In the genomic region with DNA sequence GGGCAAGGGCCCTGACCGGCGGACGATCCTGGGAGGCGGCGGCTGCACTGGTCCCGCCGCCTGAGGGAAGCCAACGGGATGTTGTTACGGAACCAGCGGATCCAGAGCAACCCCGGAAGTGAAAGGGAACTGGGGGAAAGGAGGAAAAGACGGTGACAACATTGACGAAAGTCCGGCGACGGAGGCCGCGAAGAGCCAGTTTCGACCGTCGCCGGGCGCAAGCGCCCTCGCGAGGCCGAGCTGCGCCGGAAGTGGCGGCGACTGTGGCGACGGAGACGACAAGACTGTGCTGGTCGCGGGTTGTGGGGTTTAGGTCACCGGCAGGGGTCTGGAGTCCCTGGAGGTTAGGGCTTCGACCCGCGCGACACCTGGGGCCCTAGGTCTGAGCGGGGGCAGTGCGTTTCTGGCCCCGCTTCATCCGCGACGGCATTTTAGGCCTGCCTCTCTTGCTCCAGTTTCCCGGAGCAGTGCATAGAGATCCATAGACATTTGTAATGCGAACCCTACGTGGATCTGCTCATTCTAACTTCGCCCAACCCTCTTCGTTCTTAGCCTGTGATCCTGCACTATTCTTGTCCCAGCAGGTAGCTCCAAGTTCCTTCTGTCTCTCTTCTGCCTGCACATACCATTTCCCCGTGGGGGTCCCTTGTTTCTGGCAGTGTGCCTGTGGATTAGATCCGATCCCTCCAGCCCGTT, we compare ENCODE assay signal across 8 cellular contexts. TPM values are rescaled to one million over a fixed set of nuclear protein-coding genes. Genes with fewer than 3 reads are reported as not detected.
DNase-seq lines count a peak whose midpoint lies in the region; ATAC-seq and TF ChIP-seq lines count a peak whose summit lies in the region.

A gene (minus strand): TSS at position 120 of the 696 bp plus-strand sequence. CDS start 138 bp downstream, outside the sequence.

- no peak within 1 kb of the TSS; the same call in 1 of the 2 replicates for H2AFZ ChIP-seq in OCI-LY1 (ENCODE audit: low read length)

- H3K9me3 ChIP-seq in HUES6 (ENCODE audit: control insufficient read depth, insufficient read depth, low read depth, low read length) (no peaks in the 10 kb centered on the region), OCI-LY1 (ENCODE audit: low read length) (no peaks in the 10 kb centered on the region)

- no peaks in the 10 kb centered on the region for H3F3A ChIP-seq in OCI-LY1 (ENCODE audit: insufficient read depth, low read length)

- H4K20me1 ChIP-seq in OCI-LY1 (ENCODE audit: insufficient read depth, low read length) = no peaks in the 10 kb centered on the region

- H3K27ac ChIP-seq in HUES6 (ENCODE audit: low read depth, low read length) = peak within 1 kb of the TSS; percentile 95
- H3K27ac ChIP-seq in OCI-LY1 (ENCODE audit: low read depth, low read length, poor library complexity, severe bottlenecking) = no peak within 1 kb of the TSS

- H3K4me3 ChIP-seq in HUES6 (ENCODE audit: low read depth, low read length) (peak within 1 kb of the TSS; percentile 96), OCI-LY1 (ENCODE audit: low read depth, low read length, poor library complexity, severe bottlenecking) (peak within 1 kb of the TSS; percentile 93), epithelial cell of proximal tubule (ENCODE audit: low read depth, low read length) (peak within 1 kb of the TSS; percentile 75)

- DNase-seq in DMS 273 (lab: John Stamatoyannopoulos, UW; ENCODE audit: unreplicated experiment) = peak; percentile 90
- peak; percentile 59 for DNase-seq in activated T-cell treated with anti-CD3 and anti-CD28 coated beads for 1 hour (ENCODE audit: low read depth)
- DNase-seq in epithelial cell of proximal tubule (ENCODE audit: low read depth) = peak; percentile 54
- peak; percentile 92 for DNase-seq in mucosa of gallbladder (ENCODE audit: low spot score)
- DNase-seq in stimulated activated CD8-positive, alpha-beta memory T cell treated with anti-CD3 and anti-CD28 coated beads, Interleukin-4, amount 100 ng/mL, for 4 hours (ENCODE audit: low read depth in 2 of 2, low spot score in 1 of 2) = peak; percentile 36 to 59

- H3K36me3 ChIP-seq in HUES6 (ENCODE audit: control insufficient read depth, insufficient read depth, low read length) (peaks cover 5% of the 10 kb centered on the region; the same call in 1 of the 2 replicates), OCI-LY1 (ENCODE audit: insufficient read depth, low read length) (no peaks in the 10 kb centered on the region)

- H3K79me2 ChIP-seq in OCI-LY1 (ENCODE audit: insufficient read depth, low read length) = peaks cover 25% of the 10 kb centered on the region

- H3K4me1 ChIP-seq in HUES6 (ENCODE audit: control insufficient read depth, insufficient read depth, low read length) (peaks cover 5% of the 10 kb centered on the region; the same call in 1 of the 2 replicates), OCI-LY1 (ENCODE audit: insufficient read depth, low read length, severe bottlenecking) (peaks cover 18% of the 10 kb centered on the region)

- peak within 1 kb of the TSS; percentile 96 for H3K4me2 ChIP-seq in OCI-LY1 (ENCODE audit: low read length)

- H3K9me2 ChIP-seq in OCI-LY1 (ENCODE audit: low read depth, low read length) = no peaks in the 10 kb centered on the region

- peak within 1 kb of the TSS; percentile 97 for H3K9ac ChIP-seq in HUES6 (ENCODE audit: low read length)
- H3K9ac ChIP-seq in OCI-LY1 (ENCODE audit: low read length) = peak within 1 kb of the TSS; percentile 85

- peak; percentile 92 for ATAC-seq in GM21423 (IDR thresholded peaks at IDR 0.05; ENCODE audit: unreplicated experiment)

- no peaks in the 10 kb centered on the region for H3K27me3 ChIP-seq in HUES6 (ENCODE audit: control insufficient read depth, insufficient read depth, low read length)
- H3K27me3 ChIP-seq in OCI-LY1 (ENCODE audit: insufficient read depth, low read length) = no peaks in the 10 kb centered on the region

- TF ChIP-seq CTCF in OCI-LY1 (IDR thresholded peaks at IDR 0.05; ENCODE audit: low read length) = peak; percentile 28; the same call in 1 of the 2 replicates
- peak; percentile 53 for TF ChIP-seq CTCF in epithelial cell of proximal tubule (conservative IDR thresholded peaks at IDR 0.05; ENCODE audit: low read depth, low read length)

RNA-seq across cellular contexts. Expression of the gene that starts here (rescaled TPM):
- 12.7 and 20.6 TPM in 2 replicates for total RNA-seq in epithelial cell of proximal tubule
- 36.1 TPM for total RNA-seq in mucosa of gallbladder
